8 cellular contexts compared by ENCODE assay signal in the genomic region with DNA sequence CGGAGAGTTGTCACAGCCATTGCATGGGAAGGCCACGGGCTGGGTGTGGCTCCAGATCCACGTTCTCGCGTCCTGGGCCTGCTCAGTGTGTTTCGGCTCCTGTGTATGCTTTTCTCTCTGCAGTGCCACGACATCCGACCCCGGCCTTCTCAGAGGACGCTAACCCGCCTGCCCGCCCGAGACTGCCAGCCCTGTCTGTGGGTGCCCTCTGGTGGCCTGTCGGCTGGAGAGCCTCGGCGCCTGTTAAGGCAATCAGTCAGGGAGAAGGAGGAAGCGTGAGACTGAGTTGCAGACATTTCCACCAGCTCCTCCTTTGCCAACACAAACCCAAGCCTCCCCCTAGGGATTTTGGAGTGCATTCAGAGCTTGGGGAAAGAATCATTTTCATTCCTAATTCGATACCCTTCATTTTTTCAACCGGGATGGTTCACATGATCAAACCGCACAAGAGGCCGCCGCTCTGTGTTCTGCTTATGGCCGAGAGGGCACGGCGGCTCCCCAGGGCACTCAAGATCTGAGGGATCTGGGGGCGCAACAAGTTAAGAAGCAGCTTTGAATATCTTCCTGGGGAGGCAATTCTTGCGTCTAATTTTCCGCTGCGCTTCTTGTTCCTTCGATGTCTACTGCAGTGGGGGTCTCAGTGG. TPM values are rescaled to one million over a fixed set of nuclear protein-coding genes. Genes with fewer than 3 reads are reported as not detected.
A peak's percentile ranks its signal among the peaks of the same experiment; 100 is the strongest.
DNase-seq lines count a peak whose midpoint lies in the region; ATAC-seq, FAIRE-seq and TF ChIP-seq lines count a peak whose summit lies in the region.

No MANE protein-coding gene starts in this region.

- no peaks in the 10 kb centered on the region for H3K9me2 ChIP-seq in Loucy (replicated peaks; ENCODE audit: low read depth, low read length)

- H3K4me3 ChIP-seq in A549 = no peak overlapping the region
- no peak overlapping the region for H3K4me3 ChIP-seq in Loucy (ENCODE audit: low read length, poor library complexity, severe bottlenecking)
- H3K4me3 ChIP-seq in fibroblast of lung (replicated peaks in 1 of 4; ENCODE audit: control extremely low read depth in 1 of 4, insufficient read depth in 1 of 4, low read depth in 3 of 4, low read length in 4 of 4) = no peak overlapping the region

- H3K27me3 Mint-ChIP-seq in activated T-cell treated with anti-CD3 and anti-CD28 coated beads, Interleukin-2, amount 50 U/mL, for 72 hours (ENCODE audit: low read depth) = peaks cover 56% of the 10 kb centered on the region
- H3K27me3 Mint-ChIP-seq in nephron progenitor cell (ENCODE audit: low read depth, poor library complexity) = peaks cover 21% of the 10 kb centered on the region

- H3K27me3 ChIP-seq in Loucy (ENCODE audit: insufficient read depth, low read length, poor library complexity, severe bottlenecking) = peaks cover 36% of the 10 kb centered on the region
- peaks cover 35% of the 10 kb centered on the region for H3K27me3 ChIP-seq in fibroblast of lung (ENCODE audit: control insufficient read depth, insufficient read depth, low read length)

- TF ChIP-seq POLR2A in A549 (IDR thresholded peaks at IDR 0.05; ENCODE audit: low read length) = no peak

- H3K36me3 ChIP-seq in Loucy (ENCODE audit: insufficient read depth, low read length) (no peaks in the 10 kb centered on the region), fibroblast of lung (ENCODE audit: control insufficient read depth, insufficient read depth, low read length) (no peaks in the 10 kb centered on the region)

- no peak overlapping the region for H3K27ac Mint-ChIP-seq in activated T-cell treated with anti-CD3 and anti-CD28 coated beads, Interleukin-2, amount 50 U/mL, for 72 hours
- H3K27ac Mint-ChIP-seq in nephron progenitor cell = no peak overlapping the region

- TF ChIP-seq CTCF in A549 (IDR thresholded peaks at IDR 0.05) = peak; percentile 70
- peak; percentile 90 for TF ChIP-seq CTCF in Loucy (conservative IDR thresholded peaks at IDR 0.05; ENCODE audit: low read length)
- TF ChIP-seq CTCF in fibroblast of lung (conservative IDR thresholded peaks at IDR 0.05 in 1 of 2, IDR thresholded peaks at IDR 0.05 in 1 of 2; ENCODE audit: low read depth in 1 of 2, low read length in 2 of 2) = peak; percentile 89 to 95
- TF ChIP-seq CTCF in nephron progenitor cell (IDR thresholded peaks at IDR 0.05) = peak; percentile 77

- no peaks in the 10 kb centered on the region for H3F3A ChIP-seq in Loucy (ENCODE audit: low read depth)

- 47% methylated on average over 23 of the region's 30 CpGs for WGBS in A549 (ENCODE audit: missing lambda C conversion rate)

- H3K4me1 ChIP-seq in A549 (peaks cover 2% of the 10 kb centered on the region; the same call in 1 of the 3 replicates), Loucy (ENCODE audit: insufficient read depth, low read length, poor library complexity, severe bottlenecking) (no peaks in the 10 kb centered on the region), fibroblast of lung (ENCODE audit: control insufficient read depth, extremely low read depth, insufficient read depth, low read length) (no peaks in the 10 kb centered on the region)

- H3K9me3 Mint-ChIP-seq in activated T-cell treated with anti-CD3 and anti-CD28 coated beads, Interleukin-2, amount 50 U/mL, for 72 hours = no peaks in the 10 kb centered on the region
- H3K9me3 Mint-ChIP-seq in nephron progenitor cell = no peaks in the 10 kb centered on the region

- H3K79me2 ChIP-seq in Loucy (ENCODE audit: insufficient read depth, low read length) = no peaks in the 10 kb centered on the region
- no peaks in the 10 kb centered on the region for H3K79me2 ChIP-seq in fibroblast of lung (ENCODE audit: control insufficient read depth, insufficient read depth, low read length)

- FAIRE-seq in A549 (lab: Jason Lieb, UNC) (no peak), RCC 7860 (lab: Jason Lieb, UNC) (no peak)

- TF ChIP-seq EP300 in A549 (IDR thresholded peaks at IDR 0.05) = no peak

- peak; percentile 94 to 97 for ATAC-seq in A549
- ATAC-seq in GM19023 (IDR thresholded peaks at IDR 0.05; ENCODE audit: unreplicated experiment) = peak; percentile 63
- peak; percentile 79 to 84 for ATAC-seq in activated T-cell treated with anti-CD3 and anti-CD28 coated beads, Interleukin-2, amount 50 U/mL, for 72 hours (replicated peaks in 1 of 2)
- peak; percentile 65 for ATAC-seq in stimulated activated naive CD8-positive, alpha-beta T cell treated with anti-CD3 and anti-CD28 coated beads, Interleukin-15, Interleukin-2, amounts not matched to agents 100 U/mL and 50 U/mL, for 24 hours

- POLR2A ChIA-PET in A549 (lab: Yijun Ruan, JAX) = no interaction called here

- DNase-seq in A549 (ENCODE audit: low read depth in 1 of 2, low spot score in 1 of 2) (peak; percentile 55 to 74), RCC 7860 (ENCODE audit: low spot score) (peak; percentile 32), fibroblast of lung (ENCODE audit: low read depth in 2 of 2) (peak; percentile 56 to 70), nephron progenitor cell (peak; percentile 90)
- peak; percentile 76 to 78 for DNase-seq in activated T-cell treated with anti-CD3 and anti-CD28 coated beads, Interleukin-2, amount 50 U/mL, for 72 hours
- peak; percentile 75 for DNase-seq in stimulated activated naive CD8-positive, alpha-beta T cell treated with anti-CD3 and anti-CD28 coated beads, Interleukin-15, Interleukin-2, amounts not matched to agents 100 U/mL and 50 U/mL, for 24 hours

- H3K27ac ChIP-seq in A549 (peak overlapping the region in 1 of 2 experiments; percentile 67; a peak in 3 of 6 replicates), fibroblast of lung (ENCODE audit: insufficient read depth, low read length) (no peak overlapping the region)

- H3K9ac ChIP-seq in Loucy (ENCODE audit: low read depth, low read length, poor library complexity, severe bottlenecking) (no peak overlapping the region), fibroblast of lung (ENCODE audit: insufficient read depth, low read length) (no peak overlapping the region)

- H3K4me2 ChIP-seq in A549 (peak overlapping the region; percentile 49), Loucy (ENCODE audit: low read depth, low read length, poor library complexity, severe bottlenecking) (no peak overlapping the region), fibroblast of lung (ENCODE audit: extremely low read depth, insufficient read depth, low read length) (peak overlapping the region; percentile 54)

- H3K36me3 Mint-ChIP-seq in activated T-cell treated with anti-CD3 and anti-CD28 coated beads, Interleukin-2, amount 50 U/mL, for 72 hours (ENCODE audit: insufficient read depth in 2 of 2) = no peaks in the 10 kb centered on the region
- no peaks in the 10 kb centered on the region for H3K36me3 Mint-ChIP-seq in nephron progenitor cell (ENCODE audit: low read depth)

- TF ChIP-seq RAD21 in A549 (conservative IDR thresholded peaks at IDR 0.05 in 1 of 2, IDR thresholded peaks at IDR 0.05 in 1 of 2) = peak; percentile 90 to 92

- no peaks in the 10 kb centered on the region for H3K4me1 Mint-ChIP-seq in activated T-cell treated with anti-CD3 and anti-CD28 coated beads, Interleukin-2, amount 50 U/mL, for 72 hours (ENCODE audit: low read depth)
- peaks cover 29% of the 10 kb centered on the region for H3K4me1 Mint-ChIP-seq in nephron progenitor cell

- H3K4me3 Mint-ChIP-seq in activated T-cell treated with anti-CD3 and anti-CD28 coated beads, Interleukin-2, amount 50 U/mL, for 72 hours = no peak overlapping the region
- H3K4me3 Mint-ChIP-seq in nephron progenitor cell = no peak overlapping the region

- H2AFZ ChIP-seq in Loucy (ENCODE audit: low read length) (0 out of 2 replicates have a peak overlapping the region, but pooled peaks have one; percentile 66), fibroblast of lung (ENCODE audit: low read length) (peak overlapping the region; percentile 71)

- no peaks in the 10 kb centered on the region for H4K20me1 ChIP-seq in Loucy (ENCODE audit: insufficient read depth, low read length, poor library complexity, severe bottlenecking)
- H4K20me1 ChIP-seq in fibroblast of lung (ENCODE audit: control insufficient read depth, extremely low read depth, insufficient read depth, low read length) = no peaks in the 10 kb centered on the region

- no peaks in the 10 kb centered on the region for H3K9me3 ChIP-seq in A549
- no peaks in the 10 kb centered on the region for H3K9me3 ChIP-seq in Loucy (ENCODE audit: insufficient read depth, low read depth, low read length)
- H3K9me3 ChIP-seq in fibroblast of lung (ENCODE audit: control insufficient read depth, insufficient read depth, low read depth, low read length) = no peaks in the 10 kb centered on the region

- CTCF ChIA-PET in A549 (lab: Yijun Ruan, JAX) = interaction anchor here (0.6 to 13.0 kb wide), 31 partner anchors 10 to 1231 kb away, joined by 3 to 175 read pairs (median 4); no protein-coding TSS in a partner anchor

TF ChIP-seq in A549, 52 proteins besides CTCF, POLR2A, EP300 and RAD21:
- TF ChIP-seq ZSCAN20 (CRISPR knock-in tag; IDR thresholded peaks at IDR 0.05) (no peak), CHD2 (IDR thresholded peaks at IDR 0.05; ENCODE audit: low read length, partially characterized antibody) (no peak), RFX5 (IDR thresholded peaks at IDR 0.05) (no peak), SMC3 (IDR thresholded peaks at IDR 0.05) (peak; percentile 90)

RNA-seq across cellular contexts. Expression of a gene that starts 37.5 kb away (rescaled TPM):
- 0.08 and 0.12 TPM in 2 replicates for polyA plus RNA-seq in A549 (2011; rRNA removed)
- polyA plus RNA-seq in A549 (2012; cell fraction: cytosol; rRNA removed) = 0.13 TPM in 1 of 2 replicates, not detected in the other
- 0.02 and 0.04 TPM in 2 replicates for polyA plus RNA-seq in A549 (2012; cell fraction: nucleus; rRNA removed)
- 0.04 to 0.24 TPM (median 0.10 TPM) in 3 replicates for polyA plus RNA-seq in A549 (2017; fragmentation: RNase III; extraction: RNeasy Plus Mini Kit Qiagen cat#74134 plus additional on column Dnase treatment)
- 0.05 and 0.08 TPM in 2 replicates for polyA minus RNA-seq in A549 (2011; rRNA and poly(A)+ RNA removed)
- total RNA-seq in activated T-cell treated with anti-CD3 and anti-CD28 coated beads, Interleukin-2, amount 50 U/mL, for 72 hours = under 1 TPM in 1 of 2 donors, not detected in 1; 0.05 TPM
- 0.33 and 0.51 TPM in 2 replicates for total RNA-seq in fibroblast of lung
- polyA plus RNA-seq in fibroblast of lung = 0.10 and 0.19 TPM in 2 replicates
- 0.02 and 0.05 TPM in 2 replicates for polyA plus RNA-seq in fibroblast of lung (2012)
- not detected in 2 replicates for polyA minus RNA-seq in fibroblast of lung (ENCODE audit: low replicate concordance)

Comparison
In these comparisons a context has a peak if more than half of its experiments do, and no peak if none do; other contexts are left out.
1. DNase-seq: peak in every context shown above with its lines; median percentile 90 in nephron progenitor cell; 77 in activated T-cell treated with anti-CD3 and anti-CD28 coated beads, Interleukin-2, amount 50 U/mL, for 72 hours; 75 in stimulated activated naive CD8-positive, alpha-beta T cell treated with anti-CD3 and anti-CD28 coated beads, Interleukin-15, Interleukin-2, amounts not matched to agents 100 U/mL and 50 U/mL, for 24 hours; 64 in A549; 63 in fibroblast of lung; 32 in RCC 7860.